Comparison of ENCODE assay signal across 22 cellular contexts in the genomic region with DNA sequence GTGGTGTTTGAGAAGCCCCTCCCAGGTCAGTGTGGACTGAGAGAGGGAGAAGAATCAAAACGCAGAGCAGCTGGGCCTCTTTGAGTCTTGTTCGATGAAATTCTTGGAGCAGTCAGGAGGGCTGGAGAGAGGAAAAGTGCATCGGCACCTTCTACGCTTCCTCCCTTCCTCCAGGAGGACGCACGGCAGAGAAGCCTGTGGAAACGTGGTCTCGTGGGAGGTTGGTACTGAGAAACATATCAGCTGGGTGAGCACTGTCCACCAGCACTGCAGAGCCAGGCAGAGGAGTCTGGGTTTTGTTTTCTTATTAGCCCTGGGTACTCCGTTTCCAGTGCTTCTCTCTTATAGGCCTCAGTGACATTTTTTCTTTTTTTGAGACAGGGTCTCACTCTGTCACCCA. TPM values are rescaled to one million over a fixed set of nuclear protein-coding genes. Genes with fewer than 3 reads are reported as not detected.
DNase-seq lines count a peak whose midpoint lies in the region; ATAC-seq and TF ChIP-seq lines count a peak whose summit lies in the region.
"Had no signal": no experiment of that assay in that cellular context is flagged by ENCODE, and none has a peak within 500 bp of the region (broad histone marks: within the 10 kb centered on the region; RNA-seq: fewer than 3 reads in every experiment).

No MANE protein-coding gene starts in this region.

- TF ChIP-seq CTCF in C4-2B (conservative IDR thresholded peaks at IDR 0.05) (no peak), OCI-LY1 (IDR thresholded peaks at IDR 0.05; ENCODE audit: low read length) (no peak), esophagus muscularis mucosa (IDR thresholded peaks at IDR 0.05) (no peak), osteocyte (IDR thresholded peaks at IDR 0.05) (no peak), A673 (conservative IDR thresholded peaks at IDR 0.05; ENCODE audit: low read depth, low read length) (no peak)

- intact Hi-C loops in esophagus muscularis mucosa (cut with DNase I): no loop called here
- intact Hi-C loops in A673 (cut with micrococcal nuclease; ENCODE audit: unreplicated experiment): no loop called here

- no peaks in the 10 kb centered on the region; the same call in 1 of the 2 replicates for H3K36me3 ChIP-seq in OCI-LY1 (ENCODE audit: insufficient read depth, low read length)
- H3K36me3 ChIP-seq in esophagus muscularis mucosa: peaks cover 0 to 23% (median 2%) of the 10 kb centered on the region in 4 donors
- H3K36me3 ChIP-seq in A673 (ENCODE audit: insufficient read depth, low read length, poor library complexity, severe bottlenecking): no peaks in the 10 kb centered on the region
- H3K36me3 ChIP-seq: left lung, SJCRH30 had no signal

- H3K36me3 Mint-ChIP-seq in osteocyte (ENCODE audit: unreplicated experiment): no peaks in the 10 kb centered on the region
- H3K36me3 Mint-ChIP-seq: CD14-positive monocyte; stimulated activated effector memory CD8-positive, alpha-beta T cell treated with anti-CD3 and anti-CD28 coated beads, Interleukin-12 subunit alpha, Interleukin-12 subunit beta, amount 100 ng/mL, for 72 hours had no signal

- TF ChIP-seq EP300 in esophagus muscularis mucosa (IDR thresholded peaks at IDR 0.05): no peak

- no TSS peak for BruUV-seq in A673 (replicated peaks; lab: Mats Ljungman, UMichigan)

- H3F3A ChIP-seq in OCI-LY1 (ENCODE audit: insufficient read depth, low read length): no peaks in the 10 kb centered on the region

- no peaks in the 10 kb centered on the region for H3K79me2 ChIP-seq in OCI-LY1 (ENCODE audit: insufficient read depth, low read length)

- H3K4me1 ChIP-seq in OCI-LY1 (ENCODE audit: insufficient read depth, low read length, severe bottlenecking): peaks cover 15% of the 10 kb centered on the region
- H3K4me1 ChIP-seq in esophagus muscularis mucosa: peaks cover 9 to 33% (median 28%) of the 10 kb centered on the region in 4 donors
- H3K4me1 ChIP-seq in A673 (ENCODE audit: insufficient read depth, low read length, poor library complexity, severe bottlenecking): peaks cover 8% of the 10 kb centered on the region

- peaks cover 1% of the 10 kb centered on the region for H3K27me3 Mint-ChIP-seq in osteocyte (ENCODE audit: unreplicated experiment)

- no peaks in the 10 kb centered on the region for H3K27me3 ChIP-seq in OCI-LY1 (ENCODE audit: insufficient read depth, low read length)
- H3K27me3 ChIP-seq in esophagus muscularis mucosa: no peaks in the 10 kb centered on the region
- no peaks in the 10 kb centered on the region for H3K27me3 ChIP-seq in A673 (replicated peaks; ENCODE audit: insufficient read depth, low read depth, low read length, poor library complexity)
- H3K27me3 ChIP-seq: left lung, SJCRH30 had no signal

- DNase-seq in esophagus muscularis mucosa (ENCODE audit: extremely low spot score) (no peak), osteocyte (ENCODE audit: extremely low spot score, unreplicated experiment) (peak; percentile 59), A673 (ENCODE audit: low spot score) (no peak), NCI-H1048 (lab: John Stamatoyannopoulos, UW) (no peak)
- DNase-seq: activated CD4-positive, alpha-beta T cell treated with anti-CD3 and anti-CD28 coated beads, Interleukin-2, amount 50 U/mL, for 4 hours; activated T-cell treated with anti-CD3 and anti-CD28 coated beads for 4 hours; amniotic stem cell; cerebellar nuclear complex; head of caudate nucleus; left lung; NCI-H1417; NCI-H748 treated with DMSO at 0.1 percent for 48 hours; PC-9; SJCRH30 had no signal

- ATAC-seq in GM21619 (IDR thresholded peaks at IDR 0.05; ENCODE audit: unreplicated experiment) (no peak), GM18867 (IDR thresholded peaks at IDR 0.05; ENCODE audit: unreplicated experiment) (no peak)
- ATAC-seq: GM12878; left lung; stimulated activated effector memory CD8-positive, alpha-beta T cell treated with anti-CD3 and anti-CD28 coated beads, Interleukin-12 subunit alpha, Interleukin-12 subunit beta, amount 100 ng/mL, for 72 hours had no signal

- H3K4me3 ChIP-seq in OCI-LY1 (ENCODE audit: low read depth, low read length, poor library complexity, severe bottlenecking): no peak overlapping the region
- peak overlapping the region in 1 of 4 donors; percentile 15 for H3K4me3 ChIP-seq in esophagus muscularis mucosa
- H3K4me3 ChIP-seq in A673 (ENCODE audit: low read depth, low read length, poor library complexity, severe bottlenecking): no peak overlapping the region
- H3K4me3 ChIP-seq: GM12878, left lung, PC-9, SJCRH30 had no signal

- H3K9me3 Mint-ChIP-seq in osteocyte (ENCODE audit: unreplicated experiment): no peaks in the 10 kb centered on the region
- H3K9me3 Mint-ChIP-seq: stimulated activated effector memory CD8-positive, alpha-beta T cell treated with anti-CD3 and anti-CD28 coated beads, Interleukin-12 subunit alpha, Interleukin-12 subunit beta, amount 100 ng/mL, for 72 hours; T-helper 1 cell treated with Interleukin-12 subunit alpha and Interleukin-12 subunit beta and Interleukin-4 antibody, amounts not matched to agents 30 μg/mL and 1 μg/mL, for 36 hours had no signal

- peaks cover 16% of the 10 kb centered on the region for H3K4me1 Mint-ChIP-seq in osteocyte (ENCODE audit: unreplicated experiment)
- H3K4me1 Mint-ChIP-seq: CD14-positive monocyte; stimulated activated effector memory CD8-positive, alpha-beta T cell treated with anti-CD3 and anti-CD28 coated beads, Interleukin-12 subunit alpha, Interleukin-12 subunit beta, amount 100 ng/mL, for 72 hours had no signal

- TF ChIP-seq POLR2A in esophagus muscularis mucosa (IDR thresholded peaks at IDR 0.05; ENCODE audit: low read depth): no peak

- H3K9me2 ChIP-seq in OCI-LY1 (ENCODE audit: low read depth, low read length): no peaks in the 10 kb centered on the region

- H4K20me1 ChIP-seq in OCI-LY1 (ENCODE audit: insufficient read depth, low read length): no peaks in the 10 kb centered on the region

- WGBS in esophagus muscularis mucosa: 47% methylated on average over 9 of the region's 9 CpGs

- 0 out of 2 replicates have a peak overlapping the region, but pooled peaks have one; percentile 49 for H2AFZ ChIP-seq in OCI-LY1 (ENCODE audit: low read length)
- H2AFZ ChIP-seq: PC-9 had no signal

- H3K4me2 ChIP-seq in OCI-LY1 (ENCODE audit: low read length): no peak overlapping the region
- H3K4me2 ChIP-seq: PC-9 had no signal

- POLR2A ChIA-PET in A673 (lab: Charles Lee; ENCODE audit: low non-redundant PET): no interaction called here

- CTCF ChIA-PET in A673 (lab: Charles Lee): no interaction called here

- H3K9ac ChIP-seq in OCI-LY1 (ENCODE audit: low read length): no peak overlapping the region

- no peak overlapping the region for H3K4me3 Mint-ChIP-seq in osteocyte (ENCODE audit: unreplicated experiment)
- H3K4me3 Mint-ChIP-seq: CD14-positive monocyte; stimulated activated effector memory CD8-positive, alpha-beta T cell treated with anti-CD3 and anti-CD28 coated beads, Interleukin-12 subunit alpha, Interleukin-12 subunit beta, amount 100 ng/mL, for 72 hours; T-helper 1 cell treated with Interleukin-12 subunit alpha and Interleukin-12 subunit beta and Interleukin-4 antibody, amounts not matched to agents 30 μg/mL and 1 μg/mL, for 36 hours had no signal

- H3K27ac ChIP-seq in C4-2B (peak overlapping the region; percentile 3; the same call in 1 of the 2 replicates), OCI-LY1 (ENCODE audit: low read depth, low read length, poor library complexity, severe bottlenecking) (no peak overlapping the region), esophagus muscularis mucosa (replicated peaks in 1 of 4) (peak overlapping the region in 3 of 4 donors; percentile 43 to 66 (median 49)), A673 (ENCODE audit: low read depth, low read length, poor library complexity, severe bottlenecking) (no peak overlapping the region)
- H3K27ac ChIP-seq: left lung, PC-9, SJCRH30 had no signal

- H3K27ac Mint-ChIP-seq in osteocyte (ENCODE audit: unreplicated experiment): no peak overlapping the region
- H3K27ac Mint-ChIP-seq: CD14-positive monocyte; stimulated activated effector memory CD8-positive, alpha-beta T cell treated with anti-CD3 and anti-CD28 coated beads, Interleukin-12 subunit alpha, Interleukin-12 subunit beta, amount 100 ng/mL, for 72 hours; T-helper 1 cell treated with Interleukin-12 subunit alpha and Interleukin-12 subunit beta and Interleukin-4 antibody, amounts not matched to agents 30 μg/mL and 1 μg/mL, for 36 hours had no signal

- H3K9me3 ChIP-seq in OCI-LY1 (ENCODE audit: low read length): 0 out of 2 replicates have a peak, but pooled peaks cover 3% of the 10 kb centered on the region
- H3K9me3 ChIP-seq in esophagus muscularis mucosa: no peaks in the 10 kb centered on the region
- no peaks in the 10 kb centered on the region for H3K9me3 ChIP-seq in A673 (ENCODE audit: low read depth, low read length, poor library complexity, severe bottlenecking)
- H3K9me3 ChIP-seq: SJCRH30 had no signal

RNA-seq across cellular contexts. Expression of a gene that starts 52.7 kb away (rescaled TPM):
- total RNA-seq in esophagus muscularis mucosa: 1 to 10 TPM; 2.1 to 5.7 (median 2.9) TPM
- total RNA-seq in osteocyte: 0.08 TPM in 1 of 2 replicates, not detected in the other
- not detected in 2 replicates for total RNA-seq in A673 (2021)

Comparison
In these comparisons a context has a peak if more than half of its experiments do, and no peak if none do; other contexts are left out.
1. H3K27ac ChIP-seq: peak in C4-2B (single experiment) and esophagus muscularis mucosa (3 of 4); none in OCI-LY1 (single experiment) and A673 (single experiment).